8 cellular contexts compared by ENCODE assay signal in genomic region chr6:125985522-125985921, GRCh38. TPM values are rescaled to one million over a fixed set of nuclear protein-coding genes. Genes with fewer than 3 reads are reported as not detected.
DNase-seq lines count a peak whose midpoint lies in the region; ATAC-seq and TF ChIP-seq lines count a peak whose summit lies in the region.

No MANE protein-coding gene starts in this region.

- TF ChIP-seq CTCF in DND-41 (IDR thresholded peaks at IDR 0.05; ENCODE audit: borderline replicate concordance, extremely low read depth, low read length, poor library complexity, severe bottlenecking) (no peak), MM.1S (IDR thresholded peaks at IDR 0.05; ENCODE audit: low read length) (no peak), ovary (IDR thresholded peaks at IDR 0.05) (no peak)

- no peaks in the 10 kb centered on the region for H3K9me2 ChIP-seq in MM.1S (replicated peaks; ENCODE audit: insufficient read depth, low read length)

- intact Hi-C loops in ovary (cut with DNase I): no loop called here

- H3K4me3 ChIP-seq in DND-41 (ENCODE audit: low read depth in 1 of 2, low read length in 2 of 2) (peak overlapping the region; percentile 19 to 75; a peak in 3 of 4 replicates), MM.1S (ENCODE audit: low read length) (peak overlapping the region; percentile 97), endocrine pancreas (ENCODE audit: control insufficient read depth, insufficient read depth, low read length) (peak overlapping the region; percentile 91), ovary (peak overlapping the region; percentile 61)

- no peak for TF ChIP-seq EP300 in ovary (IDR thresholded peaks at IDR 0.05)

- H2AFZ ChIP-seq in DND-41 (ENCODE audit: low read depth, low read length) (peak overlapping the region; percentile 87), MM.1S (ENCODE audit: low read length) (peak overlapping the region; percentile 97)

- peaks cover 13% of the 10 kb centered on the region; the same call in 1 of the 2 replicates for H3K36me3 ChIP-seq in DND-41 (ENCODE audit: insufficient read depth, low read length)
- no peaks in the 10 kb centered on the region for H3K36me3 ChIP-seq in MM.1S (replicated peaks; ENCODE audit: insufficient read depth, low read length)
- no peaks in the 10 kb centered on the region for H3K36me3 ChIP-seq in endocrine pancreas (ENCODE audit: control insufficient read depth, insufficient read depth, low read length)
- H3K36me3 ChIP-seq in ovary: no peaks in the 10 kb centered on the region

- H3K79me2 ChIP-seq in DND-41 (ENCODE audit: insufficient read depth, low read length) (peaks cover 18% of the 10 kb centered on the region), MM.1S (ENCODE audit: low read length) (peaks cover 49% of the 10 kb centered on the region)

- 42 to 57% (median 43%) methylated on average over 4 of the region's 4 CpGs for WGBS in ovary, 3 donors

- no peaks in the 10 kb centered on the region for H3K9me3 ChIP-seq in DND-41 (ENCODE audit: insufficient read depth, low read length, severe bottlenecking)
- H3K9me3 ChIP-seq in MM.1S (replicated peaks; ENCODE audit: insufficient read depth, low read length): no peaks in the 10 kb centered on the region
- no peaks in the 10 kb centered on the region for H3K9me3 ChIP-seq in endocrine pancreas (ENCODE audit: control insufficient read depth, low read length)
- no peaks in the 10 kb centered on the region for H3K9me3 ChIP-seq in ovary

- no peak for TF ChIP-seq POLR2A in ovary (IDR thresholded peaks at IDR 0.05)

- DNase-seq in DND-41 (no peak), MM.1S (no peak), ovary (no peak), hepatic stellate cell (ENCODE audit: low spot score) (no peak)

- ATAC-seq in DND-41 (ENCODE audit: insufficient read depth, low read depth) (no peak), GM21825 (IDR thresholded peaks at IDR 0.05; ENCODE audit: unreplicated experiment) (no peak), HG03025 (IDR thresholded peaks at IDR 0.05; ENCODE audit: low FRiP score, unreplicated experiment) (no peak), GM19324 (IDR thresholded peaks at IDR 0.05; ENCODE audit: low FRiP score, unreplicated experiment) (no peak)

- H3F3A ChIP-seq in MM.1S (ENCODE audit: insufficient read depth, low read length): peaks cover 7% of the 10 kb centered on the region; the same call in 1 of the 2 replicates

- H3K9ac ChIP-seq in DND-41 (ENCODE audit: low read depth, low read length): peak overlapping the region; percentile 52
- H3K9ac ChIP-seq in MM.1S (ENCODE audit: low read length): peak overlapping the region; percentile 86
- peak overlapping the region; percentile 22 for H3K9ac ChIP-seq in endocrine pancreas (ENCODE audit: control insufficient read depth, insufficient read depth, low read length)

- no peaks in the 10 kb centered on the region for H4K20me1 ChIP-seq in DND-41 (ENCODE audit: insufficient read depth, low read length)
- no peaks in the 10 kb centered on the region for H4K20me1 ChIP-seq in MM.1S (ENCODE audit: insufficient read depth, low read length)

- H3K27me3 ChIP-seq in DND-41 (ENCODE audit: insufficient read depth, low read length, poor library complexity) (no peaks in the 10 kb centered on the region), MM.1S (replicated peaks; ENCODE audit: insufficient read depth, low read length) (no peaks in the 10 kb centered on the region), endocrine pancreas (ENCODE audit: control insufficient read depth, insufficient read depth, low read length) (no peaks in the 10 kb centered on the region), ovary (no peaks in the 10 kb centered on the region)

- H3K27ac ChIP-seq in DND-41 (ENCODE audit: low read length) (no peak overlapping the region), MM.1S (ENCODE audit: low read length) (no peak overlapping the region), ovary (no peak overlapping the region)

- H3K4me2 ChIP-seq in DND-41 (ENCODE audit: insufficient read depth, low read length) (peak overlapping the region; percentile 68), MM.1S (ENCODE audit: low read depth, low read length) (peak overlapping the region; percentile 76)

- H3K4me1 ChIP-seq in DND-41 (ENCODE audit: insufficient read depth, low read length) (peaks cover 31% of the 10 kb centered on the region), MM.1S (ENCODE audit: low read length) (0 out of 2 replicates have a peak, but pooled peaks cover 3% of the 10 kb centered on the region), endocrine pancreas (ENCODE audit: control insufficient read depth, insufficient read depth, low read length) (no peaks in the 10 kb centered on the region), ovary (ENCODE audit: insufficient read depth) (peaks cover 5% of the 10 kb centered on the region)

RNA-seq across cellular contexts. Expression of gene TRMT11, which starts 0.8 kb away (rescaled TPM):
- total RNA-seq in ovary: 10 to 100 TPM; 20.5 to 29.9 (median 24.2) TPM
- polyA plus RNA-seq in ovary: 10 to 100 TPM; 10.7 to 15.6 TPM

RNA-seq across cellular contexts. Expression of gene HINT3, which starts 29.0 kb away (rescaled TPM):
- total RNA-seq in ovary: 10 to 100 TPM; 15.9 to 20.4 (median 19.3) TPM
- 10 to 100 TPM; 10.3 to 15.8 TPM for polyA plus RNA-seq in ovary

Comparison
In these comparisons a context has a peak if more than half of its experiments do, and no peak if none do; other contexts are left out.
1. H3K4me3 ChIP-seq: peak in every context shown above with its lines; median percentile 97 in MM.1S; 91 in endocrine pancreas; 61 in ovary; 47 in DND-41.
2. H3K9ac ChIP-seq: peak in every context shown above with its lines; median percentile 86 in MM.1S; 52 in DND-41; 22 in endocrine pancreas.